Comparison of ENCODE assay signal across 14 cellular contexts in the genomic region with DNA sequence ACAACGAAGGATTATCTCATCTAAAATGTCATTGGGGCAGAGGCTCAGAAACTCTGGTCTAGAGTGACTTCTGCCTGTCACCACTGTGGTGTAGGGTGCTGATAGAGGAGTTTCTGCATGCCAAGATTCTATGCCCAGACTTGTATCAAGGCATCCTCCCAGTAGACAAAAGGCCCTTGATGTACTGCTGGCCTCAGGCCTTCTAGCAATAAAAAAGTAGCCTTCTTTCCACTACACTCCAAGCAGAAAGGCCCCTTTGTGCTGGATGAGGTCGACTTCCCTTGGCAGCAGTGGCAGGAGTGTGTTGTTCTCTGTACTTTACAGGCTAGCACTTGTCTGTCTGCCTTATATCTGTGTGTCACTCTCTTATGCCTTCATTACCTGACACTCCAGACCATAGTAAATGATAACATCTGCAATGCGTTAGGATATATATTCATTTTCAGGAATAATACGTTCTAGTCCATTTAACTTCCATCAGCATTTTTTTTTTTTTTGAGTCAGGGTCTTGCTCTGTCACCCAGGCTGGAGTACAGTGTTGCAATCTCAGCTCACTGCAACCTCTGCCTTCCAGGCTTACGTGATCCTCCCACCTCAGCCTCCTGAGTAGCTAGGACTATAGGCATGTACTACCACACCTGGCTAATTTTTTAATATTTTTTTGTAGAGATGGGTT. TPM values are rescaled to one million over a fixed set of nuclear protein-coding genes. Genes with fewer than 3 reads are reported as not detected.
DNase-seq lines count a peak whose midpoint lies in the region; ATAC-seq and TF ChIP-seq lines count a peak whose summit lies in the region.
"Had no signal": no experiment of that assay in that cellular context is flagged by ENCODE, and none has a peak within 500 bp of the region (broad histone marks: within the 10 kb centered on the region; RNA-seq: fewer than 3 reads in every experiment).

No MANE protein-coding gene starts in this region.

- peaks cover 11% of the 10 kb centered on the region for H3K36me3 Mint-ChIP-seq in effector memory CD8-positive, alpha-beta T cell (ENCODE audit: insufficient read depth)

- peak; percentile 36 for DNase-seq in HPDE6-E6E7 (ENCODE audit: extremely low spot score)
- DNase-seq in left cardiac atrium, result peak; percentile 30
- peak; percentile 90 for DNase-seq in putamen (ENCODE audit: low spot score)
- no peak for DNase-seq in NCI-H146 (lab: John Stamatoyannopoulos, UW)
- no peak for DNase-seq in effector memory CD8-positive, alpha-beta T cell
- DNase-seq: activated gamma-delta T cell treated with Interleukin-2 at 50 U/mL for 16 hours, dermis blood vessel endothelial cell, DMS53, NCI-H187 treated with DMSO at 0.1 percent for 48 hours, SHP77, transverse colon had no signal

- intact Hi-C loops in left cardiac atrium (cut with DNase I), result loop anchor here in 1 of 2 donors (10.0 kb wide), 1 partner anchor 100 kb away; no protein-coding TSS in a partner anchor

- H3K27ac Mint-ChIP-seq in effector memory CD8-positive, alpha-beta T cell, result peak overlapping the region in 1 of 2 donors; percentile 83

- peak; percentile 74 for ATAC-seq in SK-N-SH treated with all-trans-retinoic acid at 6 μM for 48 hours
- peak; percentile 45 to 65 for ATAC-seq in left cardiac atrium
- no peak for ATAC-seq in GM21576 (IDR thresholded peaks at IDR 0.05; ENCODE audit: unreplicated experiment)
- ATAC-seq in effector memory CD8-positive, alpha-beta T cell (replicated peaks), result no peak
- ATAC-seq in GM21737 (IDR thresholded peaks at IDR 0.05; ENCODE audit: unreplicated experiment), result no peak

- H3K4me3 Mint-ChIP-seq in effector memory CD8-positive, alpha-beta T cell, result no peak overlapping the region

- no peaks in the 10 kb centered on the region for H3K9me3 Mint-ChIP-seq in effector memory CD8-positive, alpha-beta T cell

- H3K27me3 Mint-ChIP-seq in effector memory CD8-positive, alpha-beta T cell, result no peaks in the 10 kb centered on the region

- H3K4me1 Mint-ChIP-seq in effector memory CD8-positive, alpha-beta T cell (ENCODE audit: low read depth in 2 of 2), result peaks cover 25 to 39% of the 10 kb centered on the region in 2 donors

TF ChIP-seq in SK-N-SH treated with all-trans-retinoic acid at 6 μM for 48 hours, 23 proteins besides CTCF, POLR2A, EP300 and RAD21:
- TF ChIP-seq CSDC2 (CRISPR knock-in tag; IDR thresholded peaks at IDR 0.05) (no peak), BACH2 (CRISPR knock-in tag; IDR thresholded peaks at IDR 0.05; ENCODE audit: borderline replicate concordance) (no peak), ZFP30 (CRISPR knock-in tag; IDR thresholded peaks at IDR 0.05) (no peak), PPARA (CRISPR knock-in tag; IDR thresholded peaks at IDR 0.05; ENCODE audit: borderline replicate concordance) (no peak), ZNF70 (CRISPR knock-in tag; IDR thresholded peaks at IDR 0.05) (no peak), TOX (CRISPR knock-in tag; IDR thresholded peaks at IDR 0.05; ENCODE audit: borderline replicate concordance) (no peak), RARB (CRISPR knock-in tag; IDR thresholded peaks at IDR 0.05) (no peak), ISL1 (CRISPR knock-in tag; IDR thresholded peaks at IDR 0.05) (no peak), ZC3H10 (CRISPR knock-in tag; IDR thresholded peaks at IDR 0.05) (no peak), GLIS3 (CRISPR knock-in tag; IDR thresholded peaks at IDR 0.05) (no peak)
- TF ChIP-seq, protein P1, sequence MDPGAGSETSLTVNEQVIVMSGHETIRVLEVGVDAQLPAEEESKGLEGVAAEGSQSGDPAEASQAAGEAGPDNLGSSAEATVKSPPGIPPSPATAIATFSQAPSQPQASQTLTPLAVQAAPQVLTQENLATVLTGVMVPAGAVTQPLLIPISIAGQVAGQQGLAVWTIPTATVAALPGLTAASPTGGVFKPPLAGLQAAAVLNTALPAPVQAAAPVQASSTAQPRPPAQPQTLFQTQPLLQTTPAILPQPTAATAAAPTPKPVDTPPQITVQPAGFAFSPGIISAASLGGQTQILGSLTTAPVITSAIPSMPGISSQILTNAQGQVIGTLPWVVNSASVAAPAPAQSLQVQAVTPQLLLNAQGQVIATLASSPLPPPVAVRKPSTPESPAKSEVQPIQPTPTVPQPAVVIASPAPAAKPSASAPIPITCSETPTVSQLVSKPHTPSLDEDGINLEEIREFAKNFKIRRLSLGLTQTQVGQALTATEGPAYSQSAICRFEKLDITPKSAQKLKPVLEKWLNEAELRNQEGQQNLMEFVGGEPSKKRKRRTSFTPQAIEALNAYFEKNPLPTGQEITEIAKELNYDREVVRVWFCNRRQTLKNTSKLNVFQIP (CRISPR knock-in tag; IDR thresholded peaks at IDR 0.05; ENCODE audit: borderline replicate concordance, low read depth), result no peak
- TF ChIP-seq, protein P2, sequence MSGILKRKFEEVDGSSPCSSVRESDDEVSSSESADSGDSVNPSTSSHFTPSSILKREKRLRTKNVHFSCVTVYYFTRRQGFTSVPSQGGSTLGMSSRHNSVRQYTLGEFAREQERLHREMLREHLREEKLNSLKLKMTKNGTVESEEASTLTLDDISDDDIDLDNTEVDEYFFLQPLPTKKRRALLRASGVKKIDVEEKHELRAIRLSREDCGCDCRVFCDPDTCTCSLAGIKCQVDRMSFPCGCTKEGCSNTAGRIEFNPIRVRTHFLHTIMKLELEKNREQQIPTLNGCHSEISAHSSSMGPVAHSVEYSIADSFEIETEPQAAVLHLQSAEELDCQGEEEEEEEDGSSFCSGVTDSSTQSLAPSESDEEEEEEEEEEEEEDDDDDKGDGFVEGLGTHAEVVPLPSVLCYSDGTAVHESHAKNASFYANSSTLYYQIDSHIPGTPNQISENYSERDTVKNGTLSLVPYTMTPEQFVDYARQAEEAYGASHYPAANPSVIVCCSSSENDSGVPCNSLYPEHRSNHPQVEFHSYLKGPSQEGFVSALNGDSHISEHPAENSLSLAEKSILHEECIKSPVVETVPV (CRISPR knock-in tag; IDR thresholded peaks at IDR 0.05), result no peak

RNA-seq across cellular contexts. Expression of gene RRM1, which starts 49.5 kb away (rescaled TPM):
- 10 to 100 TPM; 21.6 to 31.0 TPM for total RNA-seq in left cardiac atrium

Comparison
In these comparisons a context has a peak if more than half of its experiments do, and no peak if none do; other contexts are left out.
1. DNase-seq: peak in HPDE6-E6E7 (single experiment), left cardiac atrium (single experiment) and putamen (single experiment); none in NCI-H146 (single experiment) and effector memory CD8-positive, alpha-beta T cell (0 of 3).
2. ATAC-seq: peak in SK-N-SH treated with all-trans-retinoic acid at 6 μM for 48 hours (single experiment) and left cardiac atrium (2 of 2); none in GM21576 (single experiment), effector memory CD8-positive, alpha-beta T cell (single experiment) and GM21737 (single experiment).